8 cellular contexts compared by ENCODE assay signal in genomic region chr19:12937243-12938053, GRCh38. TPM values are rescaled to one million over a fixed set of nuclear protein-coding genes. Genes with fewer than 3 reads are reported as not detected.
DNase-seq lines count a peak whose midpoint lies in the region; ATAC-seq and TF ChIP-seq lines count a peak whose summit lies in the region.

No MANE protein-coding gene starts in this region.

- TF ChIP-seq CTCF in epithelial cell of esophagus (IDR thresholded peaks at IDR 0.05; ENCODE audit: insufficient read depth, low read depth, low read length, missing control alignments) (no peak), nephron (IDR thresholded peaks at IDR 0.05; ENCODE audit: unreplicated experiment in 3 of 3) (no peak)

- no peaks in the 10 kb centered on the region for H3K27me3 Mint-ChIP-seq in activated CD4-positive, alpha-beta T cell treated with anti-CD3 and anti-CD28 coated beads, Interleukin-2, amount 10 ng/mL, durations not matched to agents 7 days and 5 days
- no peaks in the 10 kb centered on the region for H3K27me3 Mint-ChIP-seq in nephron (ENCODE audit: low read depth)

- H3K4me3 ChIP-seq in epithelial cell of esophagus (ENCODE audit: low read length): peak overlapping the region; percentile 99

- no peak for ATAC-seq in GM19467 (IDR thresholded peaks at IDR 0.05; ENCODE audit: unreplicated experiment)

- H3K27ac Mint-ChIP-seq in activated CD4-positive, alpha-beta T cell treated with anti-CD3 and anti-CD28 coated beads, Interleukin-2, amount 10 ng/mL, durations not matched to agents 7 days and 5 days: peak overlapping the region; percentile 96
- peak overlapping the region; percentile 87 to 97 (median 96) for H3K27ac Mint-ChIP-seq in nephron

- H3K4me3 Mint-ChIP-seq in activated CD4-positive, alpha-beta T cell treated with anti-CD3 and anti-CD28 coated beads, Interleukin-2, amount 10 ng/mL, durations not matched to agents 7 days and 5 days: peak overlapping the region; percentile 100
- H3K4me3 Mint-ChIP-seq in nephron: peak overlapping the region; percentile 96 to 100 (median 99)

- POLR2A ChIA-PET in activated CD4-positive, alpha-beta T cell treated with anti-CD3 and anti-CD28 coated beads, Interleukin-2, amount 10 ng/mL, durations not matched to agents 7 days and 5 days (lab: Charles Lee): interaction anchor here (0.8 to 1.5 kb wide), 3 partner anchors 18 to 59 kb away, joined by 3 to 5 read pairs (median 4); partner anchors contain the start of gene SYCE2

- peaks cover 41% of the 10 kb centered on the region for H3K36me3 Mint-ChIP-seq in activated CD4-positive, alpha-beta T cell treated with anti-CD3 and anti-CD28 coated beads, Interleukin-2, amount 10 ng/mL, durations not matched to agents 7 days and 5 days (ENCODE audit: low read depth)
- H3K36me3 Mint-ChIP-seq in nephron (ENCODE audit: low read depth): peaks cover 42% of the 10 kb centered on the region

- H3K4me1 Mint-ChIP-seq in activated CD4-positive, alpha-beta T cell treated with anti-CD3 and anti-CD28 coated beads, Interleukin-2, amount 10 ng/mL, durations not matched to agents 7 days and 5 days: peaks cover 62% of the 10 kb centered on the region
- peaks cover 48% of the 10 kb centered on the region for H3K4me1 Mint-ChIP-seq in nephron

- H3K9me3 Mint-ChIP-seq in activated CD4-positive, alpha-beta T cell treated with anti-CD3 and anti-CD28 coated beads, Interleukin-2, amount 10 ng/mL, durations not matched to agents 7 days and 5 days: no peaks in the 10 kb centered on the region
- no peaks in the 10 kb centered on the region for H3K9me3 Mint-ChIP-seq in nephron

- DNase-seq in activated CD4-positive, alpha-beta T cell treated with anti-CD3 and anti-CD28 coated beads, Interleukin-2, amount 10 ng/mL, durations not matched to agents 7 days and 5 days: peak; percentile 20
- DNase-seq in activated CD4-positive, alpha-beta T cell treated with anti-CD3 and anti-CD28 coated beads, Interleukin-2, amount 50 U/mL, for 1 hour: no peak
- DNase-seq in Kasumi-1 (lab: John Stamatoyannopoulos, UW) (peak; percentile 96 to 98), SKM-1 treated with dmso at 0.1 percent for 144 hours (lab: John Stamatoyannopoulos, UW; ENCODE audit: unreplicated experiment) (peak; percentile 83), epithelial cell of esophagus (ENCODE audit: low read depth) (no peak)
- no peak for DNase-seq in stimulated activated CD4-positive, alpha-beta T cell treated with anti-CD3 and anti-CD28 coated beads, Interleukin-4, amount 100 ng/mL, for 4 hours

- CTCF ChIA-PET in activated CD4-positive, alpha-beta T cell treated with anti-CD3 and anti-CD28 coated beads, Interleukin-2, amount 10 ng/mL, durations not matched to agents 7 days and 5 days (lab: Charles Lee): interaction anchor here (0.6 to 1.6 kb wide), 8 partner anchors 10 to 156 kb away, joined by 3 to 6 read pairs (median 4); partner anchors contain the start of genes GCDH and SYCE2

RNA-seq across cellular contexts. Expression of gene CALR, which starts 1.0 kb away (rescaled TPM):
- total RNA-seq in activated CD4-positive, alpha-beta T cell treated with anti-CD3 and anti-CD28 coated beads, Interleukin-2, amount 10 ng/mL, durations not matched to agents 7 days and 5 days: 100 to 1,000 TPM; 726 to 779 TPM

RNA-seq across cellular contexts. Expression of gene FARSA, which starts 3.9 kb away (rescaled TPM):
- 10 to 100 TPM; 85.7 to 90.6 TPM for total RNA-seq in activated CD4-positive, alpha-beta T cell treated with anti-CD3 and anti-CD28 coated beads, Interleukin-2, amount 10 ng/mL, durations not matched to agents 7 days and 5 days

RNA-seq across cellular contexts. Expression of gene RAD23A, which starts 8.2 kb away (rescaled TPM):
- total RNA-seq in activated CD4-positive, alpha-beta T cell treated with anti-CD3 and anti-CD28 coated beads, Interleukin-2, amount 10 ng/mL, durations not matched to agents 7 days and 5 days: 100 to 1,000 TPM; 120 to 131 TPM

RNA-seq across cellular contexts. Expression of gene SYCE2, which starts 18.4 kb away (rescaled TPM):
- 1 to 10 TPM; 3.2 to 4.5 TPM for total RNA-seq in activated CD4-positive, alpha-beta T cell treated with anti-CD3 and anti-CD28 coated beads, Interleukin-2, amount 10 ng/mL, durations not matched to agents 7 days and 5 days

RNA-seq across cellular contexts. Expression of gene GADD45GIP1, which starts 19.6 kb away (rescaled TPM):
- total RNA-seq in activated CD4-positive, alpha-beta T cell treated with anti-CD3 and anti-CD28 coated beads, Interleukin-2, amount 10 ng/mL, durations not matched to agents 7 days and 5 days: 10 to 100 TPM; 14.9 to 16.5 TPM

Comparison
In these comparisons a context has a peak if more than half of its experiments do, and no peak if none do; other contexts are left out.
1. DNase-seq: peak in activated CD4-positive, alpha-beta T cell treated with anti-CD3 and anti-CD28 coated beads, Interleukin-2, amount 10 ng/mL, durations not matched to agents 7 days and 5 days (single experiment), Kasumi-1 (2 of 2) and SKM-1 treated with dmso at 0.1 percent for 144 hours (single experiment); none in activated CD4-positive, alpha-beta T cell treated with anti-CD3 and anti-CD28 coated beads, Interleukin-2, amount 50 U/mL, for 1 hour (single experiment), epithelial cell of esophagus (single experiment) and stimulated activated CD4-positive, alpha-beta T cell treated with anti-CD3 and anti-CD28 coated beads, Interleukin-4, amount 100 ng/mL, for 4 hours (0 of 2).